In the genomic region with DNA sequence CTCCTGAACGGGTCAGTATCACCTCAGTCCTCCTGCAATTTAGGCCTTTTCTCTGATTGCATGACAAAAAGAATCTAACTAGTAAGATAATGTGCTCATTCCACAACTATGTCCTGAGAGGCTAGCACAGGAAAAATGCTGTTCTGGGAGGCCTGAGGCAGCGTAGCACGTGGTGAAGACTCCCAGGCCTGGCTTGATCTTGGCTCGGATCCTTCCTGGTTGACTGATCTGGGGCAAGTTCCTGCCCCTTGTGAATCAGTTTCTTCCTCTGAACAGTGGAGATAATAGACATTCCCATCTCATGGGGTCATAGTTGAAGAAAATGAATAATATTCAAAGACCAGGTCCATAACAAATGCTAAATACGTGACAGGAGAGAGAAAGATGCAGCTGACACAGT, we compare ENCODE assay signal across 1 cellular context.
TF ChIP-seq lines count a peak whose summit lies in the region.

No MANE protein-coding gene starts in this region.

TF ChIP-seq in HepG2, 621 proteins besides CTCF, POLR2A, EP300 and RAD21 (continued from another document):
- TF ChIP-seq PHF5A (CRISPR knock-in tag; IDR thresholded peaks at IDR 0.05; ENCODE audit: low read depth, unreplicated experiment) = no peak
- no peak for TF ChIP-seq ZC3H4 (CRISPR knock-in tag; IDR thresholded peaks at IDR 0.05; ENCODE audit: borderline replicate concordance)
- TF ChIP-seq ARID4A (CRISPR knock-in tag; IDR thresholded peaks at IDR 0.05; ENCODE audit: borderline replicate concordance) = no peak
- no peak for TF ChIP-seq SUZ12 (IDR thresholded peaks at IDR 0.05; ENCODE audit: low read depth, low read length)
- no peak for TF ChIP-seq MIER3 (CRISPR knock-in tag; IDR thresholded peaks at IDR 0.05; ENCODE audit: borderline replicate concordance)
- no peak for TF ChIP-seq FOXA1 (IDR thresholded peaks at IDR 0.05)
- TF ChIP-seq FOXA1 (CRISPR knock-in tag; IDR thresholded peaks at IDR 0.05) = no peak
